In genomic region chr3:12557472-12558105, GRCh38 we compare ENCODE assay signal across 8 cellular contexts. TPM values are rescaled to one million over a fixed set of nuclear protein-coding genes. Genes with fewer than 3 reads are reported as not detected.
DNase-seq lines count a peak whose midpoint lies in the region; TF ChIP-seq lines count a peak whose summit lies in the region.

No MANE protein-coding gene starts in this region.

- intact Hi-C loops in PC-9 (cut with micrococcal nuclease; ENCODE audit: unreplicated experiment), result loop anchor here (5.0 kb wide), 1 partner anchor 75 kb away; the partner anchor contains the start of gene TSEN2

- H3K27me3 Mint-ChIP-seq in endothelial cell (ENCODE audit: unreplicated experiment), result peaks cover 4% of the 10 kb centered on the region
- peaks cover 28% of the 10 kb centered on the region for H3K27me3 Mint-ChIP-seq in nephron progenitor cell (ENCODE audit: low read depth, poor library complexity)

- H3K9me3 Mint-ChIP-seq in endothelial cell (ENCODE audit: unreplicated experiment) (no peaks in the 10 kb centered on the region), nephron progenitor cell (no peaks in the 10 kb centered on the region)

- no peaks in the 10 kb centered on the region for H3K27me3 ChIP-seq in PC-9 (ENCODE audit: insufficient read depth, low read depth)

- no peaks in the 10 kb centered on the region for H3K36me3 ChIP-seq in PC-9 (ENCODE audit: low read depth)

- H3K27ac Mint-ChIP-seq in endothelial cell (ENCODE audit: unreplicated experiment) (peak overlapping the region; percentile 90), nephron progenitor cell (peak overlapping the region; percentile 96)

- CTCF ChIA-PET in PC-9 (lab: Charles Lee), result interaction anchor here (0.6 to 0.7 kb wide), 2 partner anchors 27 to 1337 kb away, joined by 5 read pairs; no protein-coding TSS in a partner anchor

- peaks cover 56% of the 10 kb centered on the region for H3K79me2 ChIP-seq in PC-9 (ENCODE audit: low read depth)

- H3K27ac ChIP-seq in PC-9, result peak overlapping the region; percentile 80

- POLR2A ChIA-PET in PC-9 (lab: Charles Lee; ENCODE audit: unreplicated experiment), result interaction anchor here (0.6 kb wide), 1 partner anchor 390 kb away, joined by 3 read pairs; no protein-coding TSS in a partner anchor

- H3K4me1 ChIP-seq in PC-9 (replicated peaks; ENCODE audit: insufficient read depth), result peaks cover 21% of the 10 kb centered on the region

- peak overlapping the region; percentile 74 for H3K4me3 ChIP-seq in PC-9

- DNase-seq in SIG-M5 treated with dmso at 0.1 percent for 504 hours (lab: John Stamatoyannopoulos, UW; ENCODE audit: unreplicated experiment), result peak; percentile 68
- no peak for DNase-seq in SIG-M5 (lab: John Stamatoyannopoulos, UW)
- DNase-seq in PC-9, result no peak
- no peak for DNase-seq in endothelial cell (ENCODE audit: low spot score)
- no peak for DNase-seq in nephron progenitor cell
- DNase-seq in stimulated activated naive CD4-positive, alpha-beta T cell treated with Interleukin-2 at 50 U/mL for 16 hours (lab: John Stamatoyannopoulos, UW), result no peak
- no peak for DNase-seq in cerebellar cortex (ENCODE audit: low spot score)
- DNase-seq in stimulated activated CD4-positive, alpha-beta T cell treated with anti-CD3 and anti-CD28 coated beads, Interleukin-1b, Interleukin-23, amount 100 ng/mL, for 48 hours, result no peak

- peak overlapping the region; percentile 89 for H2AFZ ChIP-seq in PC-9

- H3K9me3 ChIP-seq in PC-9 (ENCODE audit: insufficient read depth, low read depth), result no peaks in the 10 kb centered on the region

- H3K4me3 Mint-ChIP-seq in endothelial cell (ENCODE audit: unreplicated experiment) (peak overlapping the region; percentile 98), nephron progenitor cell (peak overlapping the region; percentile 88)

- peaks cover 13% of the 10 kb centered on the region for H3K4me1 Mint-ChIP-seq in endothelial cell (ENCODE audit: unreplicated experiment)
- H3K4me1 Mint-ChIP-seq in nephron progenitor cell, result peaks cover 55% of the 10 kb centered on the region

- H3K9me2 ChIP-seq in PC-9 (ENCODE audit: insufficient read depth), result 0 out of 2 replicates have a peak, but pooled peaks cover 5% of the 10 kb centered on the region

- TF ChIP-seq CTCF in PC-9 (conservative IDR thresholded peaks at IDR 0.05) (no peak), endothelial cell (IDR thresholded peaks at IDR 0.05; ENCODE audit: unreplicated experiment) (no peak), nephron progenitor cell (IDR thresholded peaks at IDR 0.05) (no peak)

- no TSS peak for BruUV-seq in PC-9 (replicated peaks; lab: Mats Ljungman, UMichigan)

- H3K4me2 ChIP-seq in PC-9, result peak overlapping the region; percentile 83

- H4K20me1 ChIP-seq in PC-9 (ENCODE audit: insufficient read depth), result peaks cover 42% of the 10 kb centered on the region

- H3K36me3 Mint-ChIP-seq in endothelial cell (ENCODE audit: low read depth, unreplicated experiment) (no peaks in the 10 kb centered on the region), nephron progenitor cell (ENCODE audit: low read depth) (no peaks in the 10 kb centered on the region)

- H3F3A ChIP-seq in PC-9 (ENCODE audit: insufficient read depth, low read depth), result peaks cover 13% of the 10 kb centered on the region

RNA-seq across cellular contexts. Expression of gene MKRN2, which starts 0.7 kb away (rescaled TPM):
- total RNA-seq in PC-9 (2021) (25.0 and 30.9 TPM in 2 replicates), endothelial cell (ENCODE audit: unreplicated experiment) (22.0 TPM)

RNA-seq across cellular contexts. Expression of gene MKRN2OS, which starts 12.3 kb away (rescaled TPM):
- total RNA-seq in PC-9 (2021), result 6.2 and 6.3 TPM in 2 replicates
- not detected for total RNA-seq in endothelial cell (ENCODE audit: unreplicated experiment)
